Comparison of ENCODE assay signal across 9 cellular contexts in the genomic region with DNA sequence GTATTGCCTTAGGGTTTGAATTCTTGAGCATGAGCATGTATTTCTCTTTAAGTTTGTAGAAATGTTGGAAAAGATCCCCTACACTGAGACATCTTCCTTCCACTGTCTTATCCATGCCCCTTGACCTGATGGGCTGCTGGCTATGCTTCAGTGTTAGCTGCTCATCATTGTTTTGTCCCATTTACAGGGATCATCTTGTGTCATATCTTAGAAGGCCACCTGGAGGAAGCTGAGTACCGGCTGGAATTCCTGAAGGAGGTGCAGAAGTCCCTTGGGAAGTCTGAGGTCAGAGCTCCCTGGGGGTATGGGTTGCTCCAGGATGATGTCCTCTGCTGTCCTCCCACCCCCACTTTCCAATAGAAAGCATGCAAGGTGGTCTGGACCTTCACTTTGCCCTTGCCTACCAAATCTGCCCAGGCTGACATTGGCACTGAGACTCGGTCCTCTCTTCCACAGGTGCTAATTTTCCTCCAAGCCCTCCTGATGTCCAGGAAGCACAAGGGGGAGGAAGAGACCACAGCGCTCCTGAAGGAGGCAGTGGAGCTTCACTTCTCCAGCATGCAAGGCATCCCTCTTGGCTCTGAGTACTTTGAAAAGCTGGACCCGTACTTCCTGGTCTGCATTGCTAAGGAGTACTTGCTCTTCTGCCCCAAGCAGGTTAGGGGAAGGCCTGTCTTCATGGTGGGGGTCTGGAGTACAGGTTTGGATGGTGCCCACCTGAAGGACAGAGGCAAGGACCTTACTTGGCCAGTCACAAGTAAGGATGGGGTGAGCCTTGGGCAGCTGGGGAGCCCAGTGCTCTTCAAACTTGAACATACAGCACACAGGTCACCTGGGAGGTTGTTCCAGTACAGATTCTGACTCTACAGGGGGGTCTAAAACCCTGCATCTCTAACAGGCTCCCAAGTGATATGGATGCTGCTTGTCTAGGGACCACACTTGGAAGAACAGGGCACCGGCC. TPM values are rescaled to one million over a fixed set of nuclear protein-coding genes. Genes with fewer than 3 reads are reported as not detected.
A peak's percentile ranks its signal among the peaks of the same experiment; 100 is the strongest.
DNase-seq lines count a peak whose midpoint lies in the region; ATAC-seq, FAIRE-seq and TF ChIP-seq lines count a peak whose summit lies in the region.
"Had no signal": no experiment of that assay in that cellular context is flagged by ENCODE, and none has a peak within 500 bp of the region (broad histone marks: within the 10 kb centered on the region; RNA-seq: fewer than 3 reads in every experiment).

No MANE protein-coding gene starts in this region.

- DNase-seq in A549 (ENCODE audit: low read depth in 1 of 2, low spot score in 1 of 2) (peak in 1 of 2 experiments; percentile 65), HT-29 (ENCODE audit: low spot score) (peak; percentile 53), choroid plexus epithelial cell (ENCODE audit: low read depth) (peak; percentile 79), lower lobe of right lung (peak; percentile 49), NCI-H774 (lab: John Stamatoyannopoulos, UW) (no peak), NCI-H1092 treated with DMSO at 0.1 percent for 48 hours (lab: John Stamatoyannopoulos, UW) (no peak)
- DNase-seq: effector CD8-positive, alpha-beta T cell had no signal

- 63% methylated on average over 4 of the region's 5 CpGs for WGBS in A549 (ENCODE audit: missing lambda C conversion rate)

- H3K36me3 ChIP-seq in lower lobe of right lung: peaks cover 10% of the 10 kb centered on the region

- H3K27ac ChIP-seq in A549: peak overlapping the region; percentile 22 to 35; a peak in 2 of 6 replicates
- peak overlapping the region; percentile 55 for H3K27ac ChIP-seq in lower lobe of right lung

- H3K27me3 ChIP-seq in lower lobe of right lung (ENCODE audit: low read depth): no peaks in the 10 kb centered on the region

- CTCF ChIA-PET in A549 (lab: Yijun Ruan, JAX): interaction anchor here (0.9 to 22.7 kb wide), 17 partner anchors 11 to 253 kb away, joined by 3 to 383 read pairs (median 9); a partner anchor contains a TSS

- no peak for TF ChIP-seq EP300 in A549 (IDR thresholded peaks at IDR 0.05)

- no peak overlapping the region for H3K4me3 ChIP-seq in A549
- no peak overlapping the region for H3K4me3 ChIP-seq in choroid plexus epithelial cell (ENCODE audit: low read depth, low read length)
- no peak overlapping the region for H3K4me3 ChIP-seq in lower lobe of right lung

- H3K4me2 ChIP-seq in A549: peak overlapping the region; percentile 63

- peak; percentile 54 to 68 for TF ChIP-seq RAD21 in A549 (conservative IDR thresholded peaks at IDR 0.05 in 1 of 2, IDR thresholded peaks at IDR 0.05 in 1 of 2)

- H3K4me1 ChIP-seq in A549 (peaks cover 18% of the 10 kb centered on the region), lower lobe of right lung (peaks cover 12% of the 10 kb centered on the region)

- H3K9me3 ChIP-seq in A549 (no peaks in the 10 kb centered on the region), lower lobe of right lung (no peaks in the 10 kb centered on the region)

- TF ChIP-seq CTCF in A549 (IDR thresholded peaks at IDR 0.05) (peak; percentile 41), choroid plexus epithelial cell (conservative IDR thresholded peaks at IDR 0.05; ENCODE audit: low read depth, low read length) (peak; percentile 82), lower lobe of right lung (IDR thresholded peaks at IDR 0.05) (peak; percentile 51)

- intact Hi-C loops in lower lobe of right lung (cut with DNase I): loop anchor here (10.0 kb wide), 1 partner anchor 170 kb away; no protein-coding TSS in a partner anchor

- ATAC-seq in A549 (peak; percentile 57 to 85), lower lobe of right lung (peak; percentile 72 to 85), HG02642 (IDR thresholded peaks at IDR 0.05; ENCODE audit: poor library complexity, unreplicated experiment) (no peak), HG02571 (IDR thresholded peaks at IDR 0.05; ENCODE audit: unreplicated experiment) (no peak)

- POLR2A ChIA-PET in A549 (lab: Yijun Ruan, JAX): interaction anchor here (1.3 kb wide), 1 partner anchor 162 kb away, joined by 3 read pairs; no protein-coding TSS in a partner anchor

- no peak for FAIRE-seq in A549 (lab: Jason Lieb, UNC)

- TF ChIP-seq POLR2A in A549 (IDR thresholded peaks at IDR 0.05; ENCODE audit: low read length): no peak

TF ChIP-seq in A549, 52 proteins besides CTCF, POLR2A, EP300 and RAD21 (continues in another document):
- TF ChIP-seq HOXB13 (CRISPR knock-in tag; IDR thresholded peaks at IDR 0.05; ENCODE audit: low read depth) (no peak), NR3C1 (IDR thresholded peaks at IDR 0.05) (no peak), GATA3 (IDR thresholded peaks at IDR 0.05; ENCODE audit: borderline replicate concordance) (no peak), SMC3 (IDR thresholded peaks at IDR 0.05) (no peak), ZC3H11A (IDR thresholded peaks at IDR 0.05) (no peak), KDM5A (IDR thresholded peaks at IDR 0.05) (no peak), HOXA7 (CRISPR knock-in tag; IDR thresholded peaks at IDR 0.05) (no peak), NPAS2 (CRISPR knock-in tag; IDR thresholded peaks at IDR 0.05; ENCODE audit: borderline replicate concordance) (no peak), CBX2 (IDR thresholded peaks at IDR 0.05; ENCODE audit: borderline replicate concordance, low read depth) (no peak), FOSB (CRISPR knock-in tag; IDR thresholded peaks at IDR 0.05) (no peak), RARB (CRISPR knock-in tag; IDR thresholded peaks at IDR 0.05) (no peak)
- TF ChIP-seq, protein P1, sequence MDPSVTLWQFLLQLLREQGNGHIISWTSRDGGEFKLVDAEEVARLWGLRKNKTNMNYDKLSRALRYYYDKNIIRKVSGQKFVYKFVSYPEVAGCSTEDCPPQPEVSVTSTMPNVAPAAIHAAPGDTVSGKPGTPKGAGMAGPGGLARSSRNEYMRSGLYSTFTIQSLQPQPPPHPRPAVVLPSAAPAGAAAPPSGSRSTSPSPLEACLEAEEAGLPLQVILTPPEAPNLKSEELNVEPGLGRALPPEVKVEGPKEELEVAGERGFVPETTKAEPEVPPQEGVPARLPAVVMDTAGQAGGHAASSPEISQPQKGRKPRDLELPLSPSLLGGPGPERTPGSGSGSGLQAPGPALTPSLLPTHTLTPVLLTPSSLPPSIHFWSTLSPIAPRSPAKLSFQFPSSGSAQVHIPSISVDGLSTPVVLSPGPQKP (IDR thresholded peaks at IDR 0.05; ENCODE audit: low read depth, low read length): no peak
- TF ChIP-seq, protein P2, sequence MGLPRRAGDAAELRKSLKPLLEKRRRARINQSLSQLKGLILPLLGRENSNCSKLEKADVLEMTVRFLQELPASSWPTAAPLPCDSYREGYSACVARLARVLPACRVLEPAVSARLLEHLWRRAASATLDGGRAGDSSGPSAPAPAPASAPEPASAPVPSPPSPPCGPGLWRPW (IDR thresholded peaks at IDR 0.05): no peak
- TF ChIP-seq, protein P3, sequence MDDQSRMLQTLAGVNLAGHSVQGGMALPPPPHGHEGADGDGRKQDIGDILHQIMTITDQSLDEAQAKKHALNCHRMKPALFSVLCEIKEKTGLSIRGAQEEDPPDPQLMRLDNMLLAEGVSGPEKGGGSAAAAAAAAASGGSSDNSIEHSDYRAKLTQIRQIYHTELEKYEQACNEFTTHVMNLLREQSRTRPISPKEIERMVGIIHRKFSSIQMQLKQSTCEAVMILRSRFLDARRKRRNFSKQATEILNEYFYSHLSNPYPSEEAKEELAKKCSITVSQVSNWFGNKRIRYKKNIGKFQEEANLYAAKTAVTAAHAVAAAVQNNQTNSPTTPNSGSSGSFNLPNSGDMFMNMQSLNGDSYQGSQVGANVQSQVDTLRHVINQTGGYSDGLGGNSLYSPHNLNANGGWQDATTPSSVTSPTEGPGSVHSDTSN (IDR thresholded peaks at IDR 0.05): no peak

RNA-seq across cellular contexts. Expression of a gene that starts 17.7 kb away (rescaled TPM):
- polyA plus RNA-seq in A549 (2011; rRNA removed) (1.4 and 2.0 TPM in 2 replicates), A549 (2017; fragmentation: RNase III; extraction: RNeasy Plus Mini Kit Qiagen cat#74134 plus additional on column Dnase treatment) (1.1 to 1.5 TPM (median 1.1 TPM) in 3 replicates)
- polyA plus RNA-seq in A549 (2012; cell fraction: cytosol; rRNA removed): 0.84 and 1.1 TPM in 2 replicates
- 5.0 and 6.6 TPM in 2 replicates for polyA plus RNA-seq in A549 (2012; cell fraction: nucleus; rRNA removed)
- 3.0 and 6.0 TPM in 2 replicates for polyA minus RNA-seq in A549 (2011; rRNA and poly(A)+ RNA removed)
- 1.6 and 2.1 TPM in 2 replicates for total RNA-seq in HT-29 (2014; rRNA removed; shearing (Covaris generic))
- 18.8 TPM for total RNA-seq in lower lobe of right lung

RNA-seq across cellular contexts. Expression of a gene that starts 17.7 kb away (rescaled TPM):
- polyA plus RNA-seq in A549 (2011; rRNA removed) (30.3 and 38.9 TPM in 2 replicates), A549 (2017; fragmentation: RNase III; extraction: RNeasy Plus Mini Kit Qiagen cat#74134 plus additional on column Dnase treatment) (27.4 to 36.3 TPM (median 32.3 TPM) in 3 replicates)
- 28.3 and 35.0 TPM in 2 replicates for polyA plus RNA-seq in A549 (2012; cell fraction: cytosol; rRNA removed)
- 90.4 and 93.9 TPM in 2 replicates for polyA plus RNA-seq in A549 (2012; cell fraction: nucleus; rRNA removed)
- 44.6 and 45.2 TPM in 2 replicates for polyA minus RNA-seq in A549 (2011; rRNA and poly(A)+ RNA removed)
- total RNA-seq in HT-29 (2014; rRNA removed; shearing (Covaris generic)): 66.5 and 67.1 TPM in 2 replicates
- total RNA-seq in lower lobe of right lung: 81.6 TPM

RNA-seq across cellular contexts. Expression of a gene that starts 28.2 kb away (rescaled TPM):
- polyA plus RNA-seq in A549 (2011; rRNA removed): 15.5 and 15.6 TPM in 2 replicates
- 15.8 and 22.0 TPM in 2 replicates for polyA plus RNA-seq in A549 (2012; cell fraction: cytosol; rRNA removed)
- polyA plus RNA-seq in A549 (2012; cell fraction: nucleus; rRNA removed): 40.2 and 41.8 TPM in 2 replicates
- polyA plus RNA-seq in A549 (2017; fragmentation: RNase III; extraction: RNeasy Plus Mini Kit Qiagen cat#74134 plus additional on column Dnase treatment): 10.7 to 12.9 TPM (median 12.0 TPM) in 3 replicates
- polyA minus RNA-seq in A549 (2011; rRNA and poly(A)+ RNA removed): 36.0 and 40.0 TPM in 2 replicates
- total RNA-seq in HT-29 (2014; rRNA removed; shearing (Covaris generic)): 53.6 and 55.3 TPM in 2 replicates
- total RNA-seq in lower lobe of right lung: 55.1 TPM

Comparison
In these comparisons a context has a peak if more than half of its experiments do, and no peak if none do; other contexts are left out.
1. ATAC-seq: peak in A549 (2 of 2) and lower lobe of right lung (2 of 2); none in HG02642 (single experiment) and HG02571 (single experiment).
2. DNase-seq: peak in HT-29 (single experiment), choroid plexus epithelial cell (single experiment) and lower lobe of right lung (single experiment); none in NCI-H774 (single experiment) and NCI-H1092 treated with DMSO at 0.1 percent for 48 hours (single experiment).
3. Peak in every context shown above with its lines, with median percentiles within 50 percentile points of each other: CTCF ChIP-seq.